In the genomic region with DNA sequence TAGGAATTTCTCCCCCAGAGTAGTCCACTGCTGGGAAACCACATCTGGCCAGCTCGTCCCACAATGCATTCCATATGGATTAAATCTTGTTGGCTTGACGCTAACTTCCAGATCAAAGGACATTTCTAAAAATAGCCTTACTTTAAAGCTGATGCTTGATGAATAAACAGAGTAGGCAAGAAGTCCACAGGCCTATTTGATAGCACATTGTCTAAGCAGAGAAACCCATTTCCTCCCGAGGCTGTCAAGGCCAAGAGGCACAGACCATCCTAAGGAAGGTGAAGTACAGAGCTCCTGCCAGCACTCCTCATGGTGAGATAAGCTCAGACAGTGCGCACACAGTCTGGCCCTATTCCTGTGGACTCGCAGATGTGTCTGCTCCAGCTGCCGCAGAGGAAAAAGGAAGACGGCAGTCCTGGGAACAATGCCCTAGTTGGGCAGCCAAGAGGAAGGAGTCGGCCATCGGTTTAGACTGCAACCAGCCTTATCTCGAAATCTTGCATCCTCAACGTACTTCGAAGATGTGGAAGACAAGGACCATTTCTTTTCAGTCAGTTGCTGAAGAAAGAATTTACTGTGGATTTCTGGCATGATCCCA, we compare ENCODE assay signal across 10 cellular contexts.
A peak's percentile ranks its signal among the peaks of the same experiment; 100 is the strongest.
DNase-seq lines count a peak whose midpoint lies in the region; ATAC-seq and TF ChIP-seq lines count a peak whose summit lies in the region.
"Had no signal": no experiment of that assay in that cellular context is flagged by ENCODE, and none has a peak within 500 bp of the region (broad histone marks: within the 10 kb centered on the region; RNA-seq: fewer than 3 reads in every experiment).

No MANE protein-coding gene starts in this region.

- intact Hi-C loops in lower lobe of right lung (cut with DNase I): no loop called here

- H3K4me1 ChIP-seq in HUES48 (ENCODE audit: control insufficient read depth, insufficient read depth, low read length) (no peaks in the 10 kb centered on the region), lower lobe of right lung (peaks cover 39% of the 10 kb centered on the region)

- ATAC-seq in esophagus mucosa (peak; percentile 64), lower lobe of right lung (peak; percentile 41 to 67), GM18870 (IDR thresholded peaks at IDR 0.05; ENCODE audit: unreplicated experiment) (no peak), HG02884 (IDR thresholded peaks at IDR 0.05; ENCODE audit: unreplicated experiment) (no peak)

- DNase-seq in lower lobe of right lung: peak; percentile 52
- no peak for DNase-seq in activated CD4-positive, alpha-beta T cell treated with anti-CD3 and anti-CD28 coated beads, Interleukin-2, amount 50 U/mL, for 48 hours
- no peak for DNase-seq in activated naive CD4-positive, alpha-beta T cell treated with Interleukin-2 at 50 U/mL for 16 hours
- DNase-seq: activated CD4-positive, CD25-positive, alpha-beta regulatory T cell had no signal

- TF ChIP-seq CTCF in lower lobe of right lung (IDR thresholded peaks at IDR 0.05): no peak

- no peak overlapping the region for H3K4me3 ChIP-seq in HUES48 (ENCODE audit: low read depth, low read length)
- H3K4me3 ChIP-seq in lower lobe of right lung: no peak overlapping the region

- no peak overlapping the region for H3K9ac ChIP-seq in HUES48 (ENCODE audit: low read depth, low read length)

- H3K9me3 ChIP-seq in HUES48 (ENCODE audit: control insufficient read depth, insufficient read depth, low read length): no peaks in the 10 kb centered on the region
- H3K9me3 ChIP-seq in lower lobe of right lung: no peaks in the 10 kb centered on the region

- H3K27ac ChIP-seq in HUES48 (ENCODE audit: low read depth, low read length): peak overlapping the region; percentile 20
- H3K27ac ChIP-seq in lower lobe of right lung: peak overlapping the region; percentile 74
- H3K27ac ChIP-seq in temporal lobe (ENCODE audit: low read depth, low read length): peak overlapping the region; percentile 23
- H3K27ac ChIP-seq: HL-60 had no signal

- H3K36me3 ChIP-seq in HUES48 (ENCODE audit: control insufficient read depth, insufficient read depth, low read length) (peaks cover 19% of the 10 kb centered on the region), lower lobe of right lung (peaks cover 9% of the 10 kb centered on the region)

- H3K27me3 ChIP-seq in HUES48 (ENCODE audit: control insufficient read depth, insufficient read depth, low read length) (no peaks in the 10 kb centered on the region), lower lobe of right lung (ENCODE audit: low read depth) (no peaks in the 10 kb centered on the region)

Comparison
In these comparisons a context has a peak if more than half of its experiments do, and no peak if none do; other contexts are left out.
1. H3K27ac ChIP-seq: peak in every context shown above with its lines; median percentile 74 in lower lobe of right lung; 23 in temporal lobe; 20 in HUES48.
2. ATAC-seq: peak in esophagus mucosa (single experiment) and lower lobe of right lung (2 of 2); none in GM18870 (single experiment) and HG02884 (single experiment).